Comparison of ENCODE assay signal across 8 cellular contexts in genomic region chr11:64876226-64876750, GRCh38. TPM values are rescaled to one million over a fixed set of nuclear protein-coding genes. Genes with fewer than 3 reads are reported as not detected.
A peak's percentile ranks its signal among the peaks of the same experiment; 100 is the strongest.
DNase-seq lines count a peak whose midpoint lies in the region; ATAC-seq, FAIRE-seq and TF ChIP-seq lines count a peak whose summit lies in the region.

No MANE protein-coding gene starts in this region.

- peak overlapping the region; percentile 84 for H3K9ac ChIP-seq in Loucy (ENCODE audit: low read depth, low read length, poor library complexity, severe bottlenecking)

- H3K9me3 Mint-ChIP-seq in chondrocyte (ENCODE audit: low read depth) (no peaks in the 10 kb centered on the region), naive B cell (no peaks in the 10 kb centered on the region)

- no peak for TF ChIP-seq CTCF in A549 (IDR thresholded peaks at IDR 0.05)
- no peak for TF ChIP-seq CTCF in Loucy (conservative IDR thresholded peaks at IDR 0.05; ENCODE audit: low read length)
- no peak for TF ChIP-seq CTCF in chondrocyte (IDR thresholded peaks at IDR 0.05)

- H3K9me3 ChIP-seq in A549 (no peaks in the 10 kb centered on the region), Loucy (ENCODE audit: insufficient read depth, low read depth, low read length) (no peaks in the 10 kb centered on the region)

- H3K4me1 ChIP-seq in A549 (peaks cover 45% of the 10 kb centered on the region), Loucy (ENCODE audit: insufficient read depth, low read length, poor library complexity, severe bottlenecking) (peaks cover 63% of the 10 kb centered on the region)

- peaks cover 70% of the 10 kb centered on the region for H3K79me2 ChIP-seq in Loucy (ENCODE audit: insufficient read depth, low read length)

- no peak overlapping the region for H2AFZ ChIP-seq in Loucy (ENCODE audit: low read length)

- H3K36me3 ChIP-seq in Loucy (ENCODE audit: insufficient read depth, low read length), result peaks cover 3% of the 10 kb centered on the region; the same call in 1 of the 2 replicates

- no peak for FAIRE-seq in A549 (lab: Jason Lieb, UNC)

- H3K4me3 ChIP-seq in A549 (peak overlapping the region; percentile 90), Loucy (ENCODE audit: low read length, poor library complexity, severe bottlenecking) (peak overlapping the region; percentile 87)

- H3K27me3 ChIP-seq in Loucy (ENCODE audit: insufficient read depth, low read length, poor library complexity, severe bottlenecking), result no peaks in the 10 kb centered on the region

- H3F3A ChIP-seq in Loucy (ENCODE audit: low read depth), result 0 out of 2 replicates have a peak, but pooled peaks cover 3% of the 10 kb centered on the region

- H3K4me2 ChIP-seq in A549 (peak overlapping the region; percentile 95), Loucy (ENCODE audit: low read depth, low read length, poor library complexity, severe bottlenecking) (peak overlapping the region; percentile 93)

- ATAC-seq in A549 (no peak), naive B cell (ENCODE audit: low read depth in 2 of 2) (no peak), GM18858 (IDR thresholded peaks at IDR 0.05; ENCODE audit: unreplicated experiment) (no peak)

- H3K27me3 Mint-ChIP-seq in chondrocyte (ENCODE audit: low read depth), result no peaks in the 10 kb centered on the region
- no peaks in the 10 kb centered on the region for H3K27me3 Mint-ChIP-seq in naive B cell

- H3K27ac Mint-ChIP-seq in chondrocyte (ENCODE audit: unreplicated experiment) (peak overlapping the region; percentile 95), naive B cell (peak overlapping the region in 4 of 6 donors; percentile 79 to 96 (median 90))

- POLR2A ChIA-PET in A549 (lab: Yijun Ruan, JAX), result interaction anchor here (2.3 to 4.4 kb wide), 2 partner anchors 20 to 28 kb away, joined by 7 to 27 read pairs; no protein-coding TSS in a partner anchor

- no peak for TF ChIP-seq RAD21 in A549 (conservative IDR thresholded peaks at IDR 0.05 in 1 of 2, IDR thresholded peaks at IDR 0.05 in 1 of 2)

- H4K20me1 ChIP-seq in Loucy (ENCODE audit: insufficient read depth, low read length, poor library complexity, severe bottlenecking), result peaks cover 20% of the 10 kb centered on the region

- DNase-seq in A549 (ENCODE audit: low read depth in 1 of 2, low spot score in 1 of 2), result no peak
- no peak for DNase-seq in chondrocyte (ENCODE audit: low spot score)
- no peak for DNase-seq in naive B cell
- no peak for DNase-seq in NCI-H2227 (lab: John Stamatoyannopoulos, UW; ENCODE audit: unreplicated experiment)
- DNase-seq in NCI-H1417 (lab: John Stamatoyannopoulos, UW), result no peak
- DNase-seq in kidney tubule cell (ENCODE audit: low spot score), result no peak

- H3K36me3 Mint-ChIP-seq in chondrocyte (ENCODE audit: low read depth) (peaks cover 12% of the 10 kb centered on the region), naive B cell (peaks cover 3 to 7% of the 10 kb centered on the region in 2 donors)

- peak overlapping the region; percentile 88 to 92 for H3K27ac ChIP-seq in A549

- no peak for TF ChIP-seq EP300 in A549 (IDR thresholded peaks at IDR 0.05)

- TF ChIP-seq POLR2A in A549 (IDR thresholded peaks at IDR 0.05; ENCODE audit: low read length), result no peak

- WGBS in A549 (ENCODE audit: missing lambda C conversion rate), result 62% methylated on average over 12 of the region's 12 CpGs

- H3K4me1 Mint-ChIP-seq in chondrocyte (ENCODE audit: low read depth), result peaks cover 57% of the 10 kb centered on the region
- peaks cover 73 to 82% (median 78%) of the 10 kb centered on the region in 3 donors for H3K4me1 Mint-ChIP-seq in naive B cell

- H3K9me2 ChIP-seq in Loucy (replicated peaks; ENCODE audit: low read depth, low read length), result no peaks in the 10 kb centered on the region

- CTCF ChIA-PET in A549 (lab: Yijun Ruan, JAX), result interaction anchor here (1.0 to 31.5 kb wide), 5 partner anchors 15 to 151 kb away, joined by 3 to 1607 read pairs (median 10); partner anchors contain the start of genes ARL2, CDC42BPG and SNX15

- H3K4me3 Mint-ChIP-seq in chondrocyte (ENCODE audit: unreplicated experiment) (peak overlapping the region; percentile 98), naive B cell (peak overlapping the region; percentile 89 to 99 (median 97))

TF ChIP-seq in A549, 52 proteins besides CTCF, POLR2A, EP300 and RAD21:
- no peak for TF ChIP-seq NPAS2 (CRISPR knock-in tag; IDR thresholded peaks at IDR 0.05; ENCODE audit: borderline replicate concordance)
- TF ChIP-seq SREBF2 (IDR thresholded peaks at IDR 0.05), result no peak
- no peak for TF ChIP-seq HMGXB4 (CRISPR knock-in tag; IDR thresholded peaks at IDR 0.05; ENCODE audit: borderline replicate concordance)
- TF ChIP-seq MAZ (IDR thresholded peaks at IDR 0.05; ENCODE audit: borderline replicate concordance, low read depth, low read length), result no peak
- no peak for TF ChIP-seq CHD2 (IDR thresholded peaks at IDR 0.05; ENCODE audit: low read length, partially characterized antibody)
- TF ChIP-seq HOXB5 (CRISPR knock-in tag; IDR thresholded peaks at IDR 0.05), result no peak
- no peak for TF ChIP-seq GATA3 (IDR thresholded peaks at IDR 0.05; ENCODE audit: borderline replicate concordance)
- no peak for TF ChIP-seq CBX2 (IDR thresholded peaks at IDR 0.05; ENCODE audit: borderline replicate concordance, low read depth)

RNA-seq across cellular contexts. Expression of gene EHD1, which starts 2.1 kb away (rescaled TPM):
- 25.9 and 27.7 TPM in 2 replicates for polyA plus RNA-seq in A549 (2011; rRNA removed)
- 96.0 and 103 TPM in 2 replicates for polyA plus RNA-seq in A549 (2012; cell fraction: cytosol; rRNA removed)
- polyA plus RNA-seq in A549 (2012; cell fraction: nucleus; rRNA removed), result 153 and 200 TPM in 2 replicates
- polyA plus RNA-seq in A549 (2017; fragmentation: RNase III; extraction: RNeasy Plus Mini Kit Qiagen cat#74134 plus additional on column Dnase treatment), result 37.8 to 52.4 TPM (median 43.4 TPM) in 3 replicates
- 65.8 and 67.3 TPM in 2 replicates for polyA minus RNA-seq in A549 (2011; rRNA and poly(A)+ RNA removed)
- total RNA-seq in chondrocyte, result 78.9 to 129 TPM (median 111 TPM) in 3 replicates
- 100 to 1,000 TPM in 2 of 6 donors, 10 to 100 TPM in 4; 65.3 to 119 (median 90.7) TPM for polyA plus RNA-seq in naive B cell (ENCODE audit: low read depth in 6 of 6)

RNA-seq across cellular contexts. Expression of gene CDC42BPG, which starts 31.8 kb away (rescaled TPM):
- polyA plus RNA-seq in A549 (2011; rRNA removed) (0.35 and 0.50 TPM in 2 replicates), A549 (2017; fragmentation: RNase III; extraction: RNeasy Plus Mini Kit Qiagen cat#74134 plus additional on column Dnase treatment) (1.0 to 1.1 TPM (median 1.0 TPM) in 3 replicates), naive B cell (ENCODE audit: low read depth in 6 of 6) (under 1 TPM in 4 of 6 donors, not detected in 2; 0.17 to 0.57 (median 0.33) TPM)
- polyA plus RNA-seq in A549 (2012; cell fraction: cytosol; rRNA removed), result 0.26 and 0.49 TPM in 2 replicates
- polyA plus RNA-seq in A549 (2012; cell fraction: nucleus; rRNA removed), result 1.3 and 1.8 TPM in 2 replicates
- polyA minus RNA-seq in A549 (2011; rRNA and poly(A)+ RNA removed), result 0.45 and 1.0 TPM in 2 replicates
- 0.17 to 0.46 TPM (median 0.35 TPM) in 3 replicates for total RNA-seq in chondrocyte

RNA-seq across cellular contexts. Expression of gene ATG2A, which starts 40.7 kb away (rescaled TPM):
- 3.1 and 4.0 TPM in 2 replicates for polyA plus RNA-seq in A549 (2011; rRNA removed)
- polyA plus RNA-seq in A549 (2012; cell fraction: cytosol; rRNA removed), result 9.1 and 14.1 TPM in 2 replicates
- 34.5 and 48.9 TPM in 2 replicates for polyA plus RNA-seq in A549 (2012; cell fraction: nucleus; rRNA removed)
- 10.7 to 13.4 TPM (median 12.8 TPM) in 3 replicates for polyA plus RNA-seq in A549 (2017; fragmentation: RNase III; extraction: RNeasy Plus Mini Kit Qiagen cat#74134 plus additional on column Dnase treatment)
- 8.2 TPM in 2 replicates for polyA minus RNA-seq in A549 (2011; rRNA and poly(A)+ RNA removed)
- 15.2 to 21.9 TPM (median 16.3 TPM) in 3 replicates for total RNA-seq in chondrocyte
- polyA plus RNA-seq in naive B cell (ENCODE audit: low read depth in 6 of 6), result 1 to 10 TPM in 5 of 6 donors, not detected in 1; 2.8 to 5.0 (median 3.4) TPM

RNA-seq across cellular contexts. Expression of gene PPP2R5B, which starts 48.2 kb away (rescaled TPM):
- polyA plus RNA-seq in A549 (2011; rRNA removed) (6.9 and 11.1 TPM in 2 replicates), A549 (2017; fragmentation: RNase III; extraction: RNeasy Plus Mini Kit Qiagen cat#74134 plus additional on column Dnase treatment) (3.9 to 6.1 TPM (median 5.7 TPM) in 3 replicates), naive B cell (ENCODE audit: low read depth in 6 of 6) (10 to 100 TPM in 3 of 6 donors, 1 to 10 TPM in 3; 7.2 to 15.1 (median 10.2) TPM)
- polyA plus RNA-seq in A549 (2012; cell fraction: cytosol; rRNA removed), result 5.5 and 6.4 TPM in 2 replicates
- polyA plus RNA-seq in A549 (2012; cell fraction: nucleus; rRNA removed), result 12.3 TPM in 2 replicates
- 5.3 and 7.6 TPM in 2 replicates for polyA minus RNA-seq in A549 (2011; rRNA and poly(A)+ RNA removed)
- 21.7 to 33.2 TPM (median 29.3 TPM) in 3 replicates for total RNA-seq in chondrocyte

RNA-seq across cellular contexts. Expression of gene GPHA2, which starts 59.4 kb away (rescaled TPM):
- polyA plus RNA-seq in A549 (2011; rRNA removed) (not detected in 2 replicates), A549 (2017; fragmentation: RNase III; extraction: RNeasy Plus Mini Kit Qiagen cat#74134 plus additional on column Dnase treatment) (not detected in 3 replicates), naive B cell (ENCODE audit: low read depth in 6 of 6) (not detected)
- polyA plus RNA-seq in A549 (2012; cell fraction: cytosol; rRNA removed), result not detected in 2 replicates
- 0.32 TPM in 1 of 2 replicates, not detected in the other for polyA plus RNA-seq in A549 (2012; cell fraction: nucleus; rRNA removed)
- polyA minus RNA-seq in A549 (2011; rRNA and poly(A)+ RNA removed), result not detected in 2 replicates
- not detected in 3 replicates for total RNA-seq in chondrocyte
